Comparison of ENCODE assay signal across 11 cellular contexts in genomic region chr3:212432-212831, GRCh38. TPM values are rescaled to one million over a fixed set of nuclear protein-coding genes. Genes with fewer than 3 reads are reported as not detected.
DNase-seq lines count a peak whose midpoint lies in the region; ATAC-seq and TF ChIP-seq lines count a peak whose summit lies in the region.
"Had no signal": no experiment of that assay in that cellular context is flagged by ENCODE, and none has a peak within 500 bp of the region (broad histone marks: within the 10 kb centered on the region; RNA-seq: fewer than 3 reads in every experiment).

No MANE protein-coding gene starts in this region.

- TF ChIP-seq CTCF in foreskin fibroblast (IDR thresholded peaks at IDR 0.05; ENCODE audit: low read depth, low read length) = no peak

- ATAC-seq in GM18517 (IDR thresholded peaks at IDR 0.05; ENCODE audit: unreplicated experiment) (peak; percentile 89), GM21515 (IDR thresholded peaks at IDR 0.05; ENCODE audit: unreplicated experiment) (peak; percentile 83), HG03064 (IDR thresholded peaks at IDR 0.05; ENCODE audit: low read depth, unreplicated experiment) (peak; percentile 89), Right ventricle myocardium superior (ENCODE audit: poor library complexity) (no peak)
- ATAC-seq: activated T-cell treated with anti-CD3 and anti-CD28 coated beads, Interleukin-2, amount 50 U/mL, for 72 hours had no signal

- intact Hi-C loops in Right ventricle myocardium superior (cut with DNase I) = no loop called here

- H3K4me3 ChIP-seq in foreskin fibroblast (ENCODE audit: low read depth in 1 of 2, low read length in 2 of 2) = no peak overlapping the region
- H3K4me3 ChIP-seq: Peyer's patch had no signal

- DNase-seq in OCI-M1 (lab: John Stamatoyannopoulos, UW) (peak; percentile 14), Right ventricle myocardium superior (no peak), T-helper 1 cell (no peak), foreskin fibroblast (no peak), mucosa of gallbladder (ENCODE audit: low spot score) (no peak)
- DNase-seq: activated T-cell treated with anti-CD3 and anti-CD28 coated beads, Interleukin-2, amount 50 U/mL, for 72 hours; NCI-H1694 treated with DMSO at 0.1 percent for 48 hours; Peyer's patch had no signal

RNA-seq across cellular contexts. Expression of gene CHL1, which starts 15.9 kb away (rescaled TPM):
- total RNA-seq in Right ventricle myocardium superior (24.2 TPM), mucosa of gallbladder (17.9 TPM)
- total RNA-seq: activated T-cell treated with anti-CD3 and anti-CD28 coated beads, Interleukin-2, amount 50 U/mL, for 72 hours had no signal
